In the genomic region with DNA sequence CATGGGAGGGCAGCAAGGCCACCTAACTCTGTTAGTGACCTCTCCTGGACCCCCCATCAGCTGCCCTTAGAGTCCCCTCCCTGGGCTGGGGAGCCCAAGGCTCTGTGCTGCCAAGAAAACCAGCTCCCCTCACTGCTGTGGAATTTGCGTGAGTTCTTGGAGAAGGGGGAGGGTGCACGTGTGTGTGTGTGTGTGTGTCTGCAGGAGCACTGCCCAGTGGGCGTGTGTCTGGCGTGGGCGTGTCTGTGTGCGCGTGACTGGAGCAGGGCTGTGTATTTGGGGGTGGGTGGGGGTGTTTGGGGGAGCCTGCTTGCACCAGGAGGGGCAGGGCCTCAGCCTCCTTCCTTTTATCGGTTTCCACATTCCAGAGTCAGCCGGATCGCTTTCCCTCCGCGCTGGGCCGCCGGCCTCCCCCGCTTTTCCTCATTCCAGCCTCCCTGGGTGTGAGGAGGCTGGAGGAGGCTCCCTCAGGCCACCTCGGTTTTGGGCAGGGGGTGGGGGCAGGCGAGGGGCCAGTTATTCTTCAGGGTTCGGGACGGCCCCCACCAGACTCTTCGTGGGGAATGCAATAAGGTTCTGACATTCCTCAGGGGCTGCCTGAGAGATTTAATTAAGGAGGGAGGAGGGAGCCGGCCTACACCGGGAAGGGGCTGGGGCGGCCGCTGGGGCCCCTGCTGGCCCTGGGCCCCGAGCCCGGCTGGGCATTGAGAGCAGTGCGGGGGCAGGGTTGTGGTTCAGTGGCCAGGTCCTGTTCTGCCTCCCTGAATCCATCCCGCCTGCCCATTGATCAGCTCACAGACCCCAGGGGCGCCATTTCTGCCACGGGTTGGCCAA, we compare ENCODE assay signal across 8 cellular contexts. TPM values are rescaled to one million over a fixed set of nuclear protein-coding genes. Genes with fewer than 3 reads are reported as not detected.
A peak's percentile ranks its signal among the peaks of the same experiment; 100 is the strongest.
DNase-seq lines count a peak whose midpoint lies in the region; ATAC-seq and TF ChIP-seq lines count a peak whose summit lies in the region.

No MANE protein-coding gene starts in this region.

- H3K4me2 ChIP-seq in fibroblast of lung (ENCODE audit: extremely low read depth, insufficient read depth, low read length) (peak overlapping the region; percentile 88), neural progenitor cell (peak overlapping the region; percentile 96)

- H3K4me1 Mint-ChIP-seq in neural progenitor cell, result peaks cover 41% of the 10 kb centered on the region

- H3K4me3 Mint-ChIP-seq in neural progenitor cell, result peak overlapping the region; percentile 71

- no peaks in the 10 kb centered on the region for H3K36me3 Mint-ChIP-seq in neural progenitor cell

- CTCF ChIA-PET in BJ (lab: Yijun Ruan, JAX), result interaction anchor here (0.7 to 2.5 kb wide), 11 partner anchors 12 to 101 kb away, joined by 3 to 19 read pairs (median 5); partner anchors contain the start of gene TFAP4

- H3K4me1 ChIP-seq in fibroblast of lung (ENCODE audit: control insufficient read depth, extremely low read depth, insufficient read depth, low read length) (peaks cover 63% of the 10 kb centered on the region), neural progenitor cell (peaks cover 53% of the 10 kb centered on the region)

- H3K9ac ChIP-seq in fibroblast of lung (ENCODE audit: insufficient read depth, low read length), result peak overlapping the region; percentile 82
- no peak overlapping the region for H3K9ac ChIP-seq in neural progenitor cell

- DNase-seq in BJ (ENCODE audit: low read depth) (peak; percentile 91), RPMI7951 (ENCODE audit: low read depth) (peak; percentile 77), fibroblast of lung (ENCODE audit: low read depth in 2 of 2) (peak; percentile 95 to 97), neural progenitor cell (ENCODE audit: low spot score) (peak; percentile 78)
- no peak for DNase-seq in activated CD4-positive, alpha-beta T cell treated with anti-CD3 and anti-CD28 coated beads for 1 hour
- no peak for DNase-seq in stimulated activated naive CD8-positive, alpha-beta T cell treated with anti-CD3 and anti-CD28 coated beads, Interleukin-15, Interleukin-2, amounts not matched to agents 100 U/mL and 50 U/mL, for 24 hours

- H3K9me3 Mint-ChIP-seq in neural progenitor cell, result no peaks in the 10 kb centered on the region

- ATAC-seq in GM19035 (IDR thresholded peaks at IDR 0.05; ENCODE audit: unreplicated experiment) (no peak), HG03097 (IDR thresholded peaks at IDR 0.05; ENCODE audit: low FRiP score, unreplicated experiment) (no peak)
- no peak for ATAC-seq in stimulated activated naive CD8-positive, alpha-beta T cell treated with anti-CD3 and anti-CD28 coated beads, Interleukin-15, Interleukin-2, amounts not matched to agents 100 U/mL and 50 U/mL, for 24 hours

- POLR2A ChIA-PET in BJ (lab: Charles Lee), result interaction anchor here (0.8 to 0.9 kb wide), 2 partner anchors 18 to 425 kb away, joined by 3 read pairs; no protein-coding TSS in a partner anchor

- H4K20me1 ChIP-seq in fibroblast of lung (ENCODE audit: control insufficient read depth, extremely low read depth, insufficient read depth, low read length), result peaks cover 2% of the 10 kb centered on the region
- peaks cover 52% of the 10 kb centered on the region for H4K20me1 ChIP-seq in neural progenitor cell (ENCODE audit: low read depth)

- H3F3A ChIP-seq in neural progenitor cell (ENCODE audit: low read depth), result peaks cover 31% of the 10 kb centered on the region

- no peak for TF ChIP-seq CTCF in BJ (IDR thresholded peaks at IDR 0.05; ENCODE audit: insufficient read depth, low read depth, low read length)
- no peak for TF ChIP-seq CTCF in fibroblast of lung (conservative IDR thresholded peaks at IDR 0.05 in 1 of 2, IDR thresholded peaks at IDR 0.05 in 1 of 2; ENCODE audit: low read depth in 1 of 2, low read length in 2 of 2)
- no peak for TF ChIP-seq CTCF in neural progenitor cell (IDR thresholded peaks at IDR 0.05)

- H3K27me3 ChIP-seq in BJ (ENCODE audit: control insufficient read depth, insufficient read depth, low read length), result no peaks in the 10 kb centered on the region
- H3K27me3 ChIP-seq in fibroblast of lung (ENCODE audit: control insufficient read depth, insufficient read depth, low read length), result no peaks in the 10 kb centered on the region
- H3K27me3 ChIP-seq in neural progenitor cell, result peaks cover 5% of the 10 kb centered on the region

- H2AFZ ChIP-seq in fibroblast of lung (ENCODE audit: low read length), result no peak overlapping the region
- H2AFZ ChIP-seq in neural progenitor cell (replicated peaks), result no peak overlapping the region

- H3K4me3 ChIP-seq in BJ (ENCODE audit: low read depth, low read length), result peak overlapping the region; percentile 97
- H3K4me3 ChIP-seq in fibroblast of lung (replicated peaks in 1 of 4; ENCODE audit: control extremely low read depth in 1 of 4, insufficient read depth in 1 of 4, low read depth in 3 of 4, low read length in 4 of 4), result peak overlapping the region; percentile 61 to 97 (median 88)
- peak overlapping the region; percentile 26 for H3K4me3 ChIP-seq in neural progenitor cell

- peaks cover 25% of the 10 kb centered on the region for H3K36me3 ChIP-seq in BJ (ENCODE audit: control insufficient read depth, insufficient read depth, low read length)
- H3K36me3 ChIP-seq in fibroblast of lung (ENCODE audit: control insufficient read depth, insufficient read depth, low read length), result peaks cover 13% of the 10 kb centered on the region
- H3K36me3 ChIP-seq in neural progenitor cell, result no peaks in the 10 kb centered on the region

- peaks cover 6% of the 10 kb centered on the region for H3K27me3 Mint-ChIP-seq in neural progenitor cell (ENCODE audit: insufficient read depth, low read depth)

- H3K79me2 ChIP-seq in fibroblast of lung (ENCODE audit: control insufficient read depth, insufficient read depth, low read length) (peaks cover 71% of the 10 kb centered on the region), neural progenitor cell (ENCODE audit: low read depth) (peaks cover 4% of the 10 kb centered on the region)

- H3K27ac Mint-ChIP-seq in neural progenitor cell, result peak overlapping the region; percentile 69

- H3K27ac ChIP-seq in fibroblast of lung (ENCODE audit: insufficient read depth, low read length) (peak overlapping the region; percentile 85), neural progenitor cell (no peak overlapping the region)

- H3K9me3 ChIP-seq in fibroblast of lung (ENCODE audit: control insufficient read depth, insufficient read depth, low read depth, low read length) (no peaks in the 10 kb centered on the region), neural progenitor cell (ENCODE audit: low read depth) (no peaks in the 10 kb centered on the region)

RNA-seq across cellular contexts. Expression of gene VASN, which starts 2.5 kb away (rescaled TPM):
- polyA plus RNA-seq in BJ (2011; rRNA removed), result 30.0 and 71.6 TPM in 2 replicates
- polyA minus RNA-seq in BJ (2011; rRNA and poly(A)+ RNA removed), result 16.3 and 19.6 TPM in 2 replicates
- total RNA-seq in RPMI7951 (2014; rRNA removed; shearing (Covaris generic)), result 23.1 and 28.3 TPM in 2 replicates
- 57.0 and 79.4 TPM in 2 replicates for total RNA-seq in fibroblast of lung
- 30.6 and 61.9 TPM in 2 replicates for polyA plus RNA-seq in fibroblast of lung
- polyA plus RNA-seq in fibroblast of lung (2012), result 85.6 and 136 TPM in 2 replicates
- 42.0 and 88.8 TPM in 2 replicates for polyA minus RNA-seq in fibroblast of lung (ENCODE audit: low replicate concordance)
- total RNA-seq in neural progenitor cell (ENCODE audit: low replicate concordance), result 3.1 and 7.5 TPM in 2 replicates

RNA-seq across cellular contexts. Expression of gene PAM16, which starts 23.0 kb away (rescaled TPM):
- polyA plus RNA-seq in BJ (2011; rRNA removed) (33.1 and 44.2 TPM in 2 replicates), fibroblast of lung (14.8 and 19.9 TPM in 2 replicates)
- 2.5 and 7.2 TPM in 2 replicates for polyA minus RNA-seq in BJ (2011; rRNA and poly(A)+ RNA removed)
- total RNA-seq in RPMI7951 (2014; rRNA removed; shearing (Covaris generic)), result 25.8 and 46.3 TPM in 2 replicates
- total RNA-seq in fibroblast of lung (24.4 and 34.3 TPM in 2 replicates), neural progenitor cell (ENCODE audit: low replicate concordance) (17.0 and 40.8 TPM in 2 replicates)
- polyA plus RNA-seq in fibroblast of lung (2012), result 28.6 and 37.1 TPM in 2 replicates
- polyA minus RNA-seq in fibroblast of lung (ENCODE audit: low replicate concordance), result 9.2 and 9.5 TPM in 2 replicates

RNA-seq across cellular contexts. Expression of gene CORO7, which starts 42.3 kb away (rescaled TPM):
- polyA plus RNA-seq in BJ (2011; rRNA removed) (5.3 and 13.8 TPM in 2 replicates), fibroblast of lung (5.6 and 6.1 TPM in 2 replicates)
- polyA minus RNA-seq in BJ (2011; rRNA and poly(A)+ RNA removed), result 19.5 and 22.6 TPM in 2 replicates
- total RNA-seq in RPMI7951 (2014; rRNA removed; shearing (Covaris generic)), result 13.8 and 18.9 TPM in 2 replicates
- total RNA-seq in fibroblast of lung (5.4 and 11.1 TPM in 2 replicates), neural progenitor cell (ENCODE audit: low replicate concordance) (6.8 and 21.8 TPM in 2 replicates)
- 7.2 and 8.6 TPM in 2 replicates for polyA plus RNA-seq in fibroblast of lung (2012)
- polyA minus RNA-seq in fibroblast of lung (ENCODE audit: low replicate concordance), result 16.1 and 18.2 TPM in 2 replicates

RNA-seq across cellular contexts. Expression of gene DNAJA3, which starts 51.5 kb away (rescaled TPM):
- polyA plus RNA-seq in BJ (2011; rRNA removed) (35.9 and 48.8 TPM in 2 replicates), fibroblast of lung (27.8 and 39.8 TPM in 2 replicates)
- polyA minus RNA-seq in BJ (2011; rRNA and poly(A)+ RNA removed), result 19.6 and 25.9 TPM in 2 replicates
- 38.6 and 44.0 TPM in 2 replicates for total RNA-seq in RPMI7951 (2014; rRNA removed; shearing (Covaris generic))
- total RNA-seq in fibroblast of lung (59.8 and 66.1 TPM in 2 replicates), neural progenitor cell (ENCODE audit: low replicate concordance) (27.3 and 47.2 TPM in 2 replicates)
- 22.3 and 32.2 TPM in 2 replicates for polyA plus RNA-seq in fibroblast of lung (2012)
- 30.6 and 36.4 TPM in 2 replicates for polyA minus RNA-seq in fibroblast of lung (ENCODE audit: low replicate concordance)

RNA-seq across cellular contexts. Expression of gene GLIS2, which starts 58.3 kb away (rescaled TPM):
- polyA plus RNA-seq in BJ (2011; rRNA removed), result 4.8 and 8.8 TPM in 2 replicates
- polyA minus RNA-seq in BJ (2011; rRNA and poly(A)+ RNA removed), result 5.7 and 9.7 TPM in 2 replicates
- total RNA-seq in RPMI7951 (2014; rRNA removed; shearing (Covaris generic)), result 0.24 and 0.49 TPM in 2 replicates
- 2.6 and 4.0 TPM in 2 replicates for total RNA-seq in fibroblast of lung
- 5.6 and 6.0 TPM in 2 replicates for polyA plus RNA-seq in fibroblast of lung
- 18.6 and 23.8 TPM in 2 replicates for polyA plus RNA-seq in fibroblast of lung (2012)
- 23.4 and 23.6 TPM in 2 replicates for polyA minus RNA-seq in fibroblast of lung (ENCODE audit: low replicate concordance)
- total RNA-seq in neural progenitor cell (ENCODE audit: low replicate concordance), result 0.15 and 1.3 TPM in 2 replicates

Comparison
In these comparisons a context has a peak if more than half of its experiments do, and no peak if none do; other contexts are left out.
1. DNase-seq: peak in BJ (single experiment), RPMI7951 (single experiment), fibroblast of lung (2 of 2) and neural progenitor cell (single experiment); none in activated CD4-positive, alpha-beta T cell treated with anti-CD3 and anti-CD28 coated beads for 1 hour (single experiment) and stimulated activated naive CD8-positive, alpha-beta T cell treated with anti-CD3 and anti-CD28 coated beads, Interleukin-15, Interleukin-2, amounts not matched to agents 100 U/mL and 50 U/mL, for 24 hours (single experiment).
2. H3K4me3 ChIP-seq: peak in every context shown above with its lines; median percentile 97 in BJ; 88 in fibroblast of lung; 26 in neural progenitor cell.